Comparison of ENCODE assay signal across 10 cellular contexts in the genomic region with DNA sequence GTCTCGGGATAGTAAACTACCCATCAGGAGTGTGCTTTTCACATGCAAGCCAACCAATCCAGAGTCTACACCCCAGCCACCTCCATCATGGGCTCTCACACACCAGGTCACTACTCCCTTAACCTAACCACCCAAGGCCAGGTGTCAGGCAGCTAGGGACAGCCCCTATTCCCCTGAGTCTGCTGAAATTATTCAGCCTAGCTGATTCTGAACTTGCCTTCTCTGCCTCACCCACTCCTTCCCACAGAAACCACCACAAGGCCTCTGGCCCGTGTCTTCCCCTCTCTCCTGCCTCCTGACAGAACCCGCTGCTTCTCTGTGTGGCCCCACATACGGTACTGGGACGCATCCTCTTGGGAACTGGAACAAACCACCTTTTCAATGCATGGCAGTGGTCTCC.
DNase-seq lines count a peak whose midpoint lies in the region; ATAC-seq and TF ChIP-seq lines count a peak whose summit lies in the region.
"Had no signal": no experiment of that assay in that cellular context is flagged by ENCODE, and none has a peak within 500 bp of the region (broad histone marks: within the 10 kb centered on the region; RNA-seq: fewer than 3 reads in every experiment).

No MANE protein-coding gene starts in this region.

- H3K27ac Mint-ChIP-seq in neural crest cell (ENCODE audit: unreplicated experiment): peak overlapping the region; percentile 83

- intact Hi-C loops in left ventricle myocardium superior (cut with micrococcal nuclease): no loop called here

- no peak for TF ChIP-seq CTCF in neural crest cell (conservative IDR thresholded peaks at IDR 0.05)

- no peaks in the 10 kb centered on the region for H3K27me3 Mint-ChIP-seq in neural crest cell (ENCODE audit: low read depth)

- ATAC-seq in GM18867 (IDR thresholded peaks at IDR 0.05; ENCODE audit: unreplicated experiment) (peak; percentile 95), GM21515 (IDR thresholded peaks at IDR 0.05; ENCODE audit: unreplicated experiment) (peak; percentile 98), HG03108 (IDR thresholded peaks at IDR 0.05; ENCODE audit: unreplicated experiment) (peak; percentile 100), left ventricle myocardium superior (no peak)

- no peak overlapping the region for H3K4me3 Mint-ChIP-seq in neural crest cell

- DNase-seq in neural crest cell (ENCODE audit: low read depth, low spot score) (no peak), amygdala (lab: John Stamatoyannopoulos, UW) (no peak), NCI-H1694 (lab: John Stamatoyannopoulos, UW) (no peak), left ventricle myocardium superior (no peak), SW480 (ENCODE audit: low spot score) (no peak)
- DNase-seq: colonic mucosa, NCI-H2171 had no signal

- H3K4me1 Mint-ChIP-seq in neural crest cell: peaks cover 19% of the 10 kb centered on the region

- no peaks in the 10 kb centered on the region for H3K9me3 Mint-ChIP-seq in neural crest cell

- no peaks in the 10 kb centered on the region for H3K36me3 Mint-ChIP-seq in neural crest cell (ENCODE audit: low read depth)
